Comparison of ENCODE assay signal across 1 cellular context in the genomic region with DNA sequence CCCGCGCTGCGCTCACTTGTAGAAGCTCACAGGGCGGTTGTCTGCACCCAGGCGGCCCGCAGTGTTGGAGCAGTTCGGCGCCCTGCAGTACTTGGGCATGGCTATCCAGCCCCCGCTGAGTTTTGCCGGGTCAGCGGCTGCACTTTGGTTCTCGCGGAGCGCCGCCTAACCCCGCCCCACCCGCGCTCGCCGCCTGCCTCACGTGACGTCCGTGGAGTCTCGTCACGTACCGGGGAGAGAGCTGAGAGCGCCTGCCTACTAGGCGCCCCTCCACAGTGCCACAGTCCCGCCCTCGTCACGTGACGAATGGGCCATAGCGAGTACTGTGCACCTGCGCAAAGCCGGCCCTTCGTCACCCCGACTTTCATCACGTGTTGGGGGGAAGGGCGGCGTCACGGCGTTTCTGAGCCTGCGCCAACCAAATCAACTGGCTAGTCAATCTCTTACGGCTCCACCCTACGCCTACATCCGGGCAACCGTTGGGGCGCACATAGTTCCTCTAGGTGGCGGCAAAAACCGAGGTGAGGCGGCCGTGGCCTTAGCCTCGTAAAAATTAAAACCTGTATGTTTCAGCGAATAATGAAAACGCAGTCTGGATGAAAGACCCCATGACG.
A peak's percentile ranks its signal among the peaks of the same experiment; 100 is the strongest.
TF ChIP-seq lines count a peak whose summit lies in the region.

A gene with protein sequence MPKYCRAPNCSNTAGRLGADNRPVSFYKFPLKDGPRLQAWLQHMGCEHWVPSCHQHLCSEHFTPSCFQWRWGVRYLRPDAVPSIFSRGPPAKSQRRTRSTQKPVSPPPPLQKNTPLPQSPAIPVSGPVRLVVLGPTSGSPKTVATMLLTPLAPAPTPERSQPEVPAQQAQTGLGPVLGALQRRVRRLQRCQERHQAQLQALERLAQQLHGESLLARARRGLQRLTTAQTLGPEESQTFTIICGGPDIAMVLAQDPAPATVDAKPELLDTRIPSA (minus strand): TSS at position 167 of the 614 bp plus-strand sequence. CDS start 68 bp downstream, at position 99.

TF ChIP-seq in HepG2, 621 proteins besides CTCF, POLR2A, EP300 and RAD21 (continued from another document and continues in another):
- TF ChIP-seq ZMYM2 (CRISPR knock-in tag; IDR thresholded peaks at IDR 0.05) (0 out of 2 replicates have a peak, but pooled peaks have one; percentile 56), ELF1 (CRISPR knock-in tag; IDR thresholded peaks at IDR 0.05) (peak; percentile 54; the same call in 1 of the 2 replicates), NFRKB (IDR thresholded peaks at IDR 0.05) (no peak), GABPB1 (CRISPR knock-in tag; IDR thresholded peaks at IDR 0.05) (peak; percentile 79), ZFY (CRISPR knock-in tag; IDR thresholded peaks at IDR 0.05) (peak; percentile 80), RAD51 (IDR thresholded peaks at IDR 0.05; ENCODE audit: borderline replicate concordance) (peak; percentile 98), TBX3 (IDR thresholded peaks at IDR 0.05; ENCODE audit: borderline replicate concordance) (peak; percentile 86), KLF11 (CRISPR knock-in tag; IDR thresholded peaks at IDR 0.05) (no peak; the same call in 1 of the 2 replicates), ZNF207 (IDR thresholded peaks at IDR 0.05; ENCODE audit: borderline replicate concordance) (peak; percentile 92; the same call in 1 of the 2 replicates), ASH2L (IDR thresholded peaks at IDR 0.05; ENCODE audit: insufficient read length, low read depth, low read length) (peak; percentile 63), RXRB (CRISPR knock-in tag; IDR thresholded peaks at IDR 0.05; ENCODE audit: borderline replicate concordance) (peak; percentile 60; the same call in 1 of the 2 replicates), CAMTA2 (CRISPR knock-in tag; IDR thresholded peaks at IDR 0.05; ENCODE audit: borderline replicate concordance) (peak; percentile 79; the same call in 1 of the 2 replicates), TBL1XR1 (IDR thresholded peaks at IDR 0.05; ENCODE audit: borderline replicate concordance, low read length, partially characterized antibody) (peak; percentile 16), ZBTB20 (CRISPR knock-in tag; IDR thresholded peaks at IDR 0.05; ENCODE audit: borderline replicate concordance, low read depth) (peak; percentile 92), ZNF746 (CRISPR knock-in tag; IDR thresholded peaks at IDR 0.05) (peak; percentile 85), TBX2 (CRISPR knock-in tag; IDR thresholded peaks at IDR 0.05; ENCODE audit: borderline replicate concordance) (peak; percentile 97), ZNF333 (CRISPR knock-in tag; IDR thresholded peaks at IDR 0.05; ENCODE audit: borderline replicate concordance) (peak; percentile 93; the same call in 1 of the 2 replicates), ZNF232 (CRISPR knock-in tag; IDR thresholded peaks at IDR 0.05; ENCODE audit: borderline replicate concordance) (0 out of 2 replicates have a peak, but pooled peaks have one; percentile 52), MAFF (IDR thresholded peaks at IDR 0.05; ENCODE audit: low read depth, low read length) (0 out of 2 replicates have a peak, but pooled peaks have one; percentile 26), SMARCE1 (IDR thresholded peaks at IDR 0.05; ENCODE audit: borderline replicate concordance) (no peak), ZMYM4 (CRISPR knock-in tag; IDR thresholded peaks at IDR 0.05) (peak; percentile 87), ZBTB3 (CRISPR knock-in tag; IDR thresholded peaks at IDR 0.05; ENCODE audit: borderline replicate concordance, low read depth) (no peak), RFX5 (IDR thresholded peaks at IDR 0.05; ENCODE audit: low read depth, low read length) (no peak), REPIN1 (CRISPR knock-in tag; IDR thresholded peaks at IDR 0.05; ENCODE audit: borderline replicate concordance, low read depth) (peak; percentile 34; the same call in 1 of the 2 replicates), HNRNPUL1 (IDR thresholded peaks at IDR 0.05; ENCODE audit: low read depth, low read length) (0 out of 2 replicates have a peak, but pooled peaks have one; percentile 65), TAF15 (IDR thresholded peaks at IDR 0.05; ENCODE audit: low read depth, low read length, poor library complexity, severe bottlenecking) (no peak), ZNF879 (CRISPR knock-in tag; IDR thresholded peaks at IDR 0.05) (0 out of 2 replicates have a peak, but pooled peaks have one; percentile 17), MTA1 (CRISPR knock-in tag; IDR thresholded peaks at IDR 0.05; ENCODE audit: borderline replicate concordance) (peak; percentile 84; the same call in 1 of the 2 replicates), FOXA3 (CRISPR knock-in tag; IDR thresholded peaks at IDR 0.05) (peak; percentile 70), IRF2 (CRISPR knock-in tag; IDR thresholded peaks at IDR 0.05) (peak; percentile 73), ZNF468 (CRISPR knock-in tag; IDR thresholded peaks at IDR 0.05) (no peak), HNRNPK (IDR thresholded peaks at IDR 0.05; ENCODE audit: low read depth, low read length, poor library complexity, severe bottlenecking) (peak; percentile 17), SNAPC2 (CRISPR knock-in tag; IDR thresholded peaks at IDR 0.05) (peak; percentile 80; the same call in 1 of the 2 replicates), ZNF589 (CRISPR knock-in tag; conservative IDR thresholded peaks at IDR 0.05) (peak; percentile 51; the same call in 1 of the 2 replicates), YEATS2 (CRISPR knock-in tag; IDR thresholded peaks at IDR 0.05; ENCODE audit: borderline replicate concordance) (peak; percentile 93), POLR2AphosphoS5 (IDR thresholded peaks at IDR 0.05; ENCODE audit: low read depth, low read length) (peak; percentile 66), SP1 (IDR thresholded peaks at IDR 0.05) (no peak), SP1 (CRISPR knock-in tag; IDR thresholded peaks at IDR 0.05) (peak; percentile 88), MAF1 (CRISPR knock-in tag; IDR thresholded peaks at IDR 0.05; ENCODE audit: borderline replicate concordance) (0 out of 2 replicates have a peak, but pooled peaks have one; percentile 29), RFXANK (CRISPR knock-in tag; IDR thresholded peaks at IDR 0.05) (peak; percentile 25; the same call in 1 of the 2 replicates), ZIK1 (CRISPR knock-in tag; IDR thresholded peaks at IDR 0.05; ENCODE audit: borderline replicate concordance, low read depth) (peak; percentile 57; the same call in 1 of the 2 replicates), HOXD1 (CRISPR knock-in tag; IDR thresholded peaks at IDR 0.05) (peak; percentile 71; the same call in 1 of the 2 replicates), ZBTB38 (CRISPR knock-in tag; IDR thresholded peaks at IDR 0.05) (peak; percentile 63; the same call in 1 of the 2 replicates), SOX5 (CRISPR knock-in tag; IDR thresholded peaks at IDR 0.05; ENCODE audit: borderline replicate concordance) (peak; percentile 70; the same call in 1 of the 2 replicates), SMAD1 (CRISPR knock-in tag; IDR thresholded peaks at IDR 0.05; ENCODE audit: borderline replicate concordance, low read depth) (no peak; the same call in 1 of the 2 replicates), ZBTB7B (CRISPR knock-in tag; IDR thresholded peaks at IDR 0.05) (peak; percentile 24; the same call in 1 of the 2 replicates), ZNF317 (CRISPR knock-in tag; IDR thresholded peaks at IDR 0.05) (peak; percentile 75; the same call in 1 of the 2 replicates), NR2F1 (CRISPR knock-in tag; IDR thresholded peaks at IDR 0.05) (peak in 1 of 2 experiments; percentile 52; a peak in 1 of 4 replicates)
- TF ChIP-seq, protein P1, sequence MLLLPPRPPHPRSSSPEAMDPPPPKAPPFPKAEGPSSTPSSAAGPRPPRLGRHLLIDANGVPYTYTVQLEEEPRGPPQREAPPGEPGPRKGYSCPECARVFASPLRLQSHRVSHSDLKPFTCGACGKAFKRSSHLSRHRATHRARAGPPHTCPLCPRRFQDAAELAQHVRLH (CRISPR knock-in tag; IDR thresholded peaks at IDR 0.05; ENCODE audit: borderline replicate concordance, low read depth): peak; percentile 59; the same call in 1 of the 2 replicates
- TF ChIP-seq, protein P2, sequence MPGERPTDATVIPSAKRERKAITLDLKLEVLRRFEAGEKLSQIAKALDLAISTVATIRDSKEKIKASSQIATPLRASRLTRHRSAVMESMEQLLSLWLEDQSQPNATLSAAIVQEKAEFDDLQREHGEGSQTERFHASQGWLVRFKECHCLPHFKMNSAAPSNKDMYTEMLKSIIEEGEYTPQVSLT (CRISPR knock-in tag; IDR thresholded peaks at IDR 0.05; ENCODE audit: borderline replicate concordance, low read depth): no peak
- TF ChIP-seq, protein P3, sequence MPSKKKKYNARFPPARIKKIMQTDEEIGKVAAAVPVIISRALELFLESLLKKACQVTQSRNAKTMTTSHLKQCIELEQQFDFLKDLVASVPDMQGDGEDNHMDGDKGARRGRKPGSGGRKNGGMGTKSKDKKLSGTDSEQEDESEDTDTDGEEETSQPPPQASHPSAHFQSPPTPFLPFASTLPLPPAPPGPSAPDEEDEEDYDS (CRISPR knock-in tag; IDR thresholded peaks at IDR 0.05): peak; percentile 46; the same call in 1 of the 2 replicates
- TF ChIP-seq, protein P4, sequence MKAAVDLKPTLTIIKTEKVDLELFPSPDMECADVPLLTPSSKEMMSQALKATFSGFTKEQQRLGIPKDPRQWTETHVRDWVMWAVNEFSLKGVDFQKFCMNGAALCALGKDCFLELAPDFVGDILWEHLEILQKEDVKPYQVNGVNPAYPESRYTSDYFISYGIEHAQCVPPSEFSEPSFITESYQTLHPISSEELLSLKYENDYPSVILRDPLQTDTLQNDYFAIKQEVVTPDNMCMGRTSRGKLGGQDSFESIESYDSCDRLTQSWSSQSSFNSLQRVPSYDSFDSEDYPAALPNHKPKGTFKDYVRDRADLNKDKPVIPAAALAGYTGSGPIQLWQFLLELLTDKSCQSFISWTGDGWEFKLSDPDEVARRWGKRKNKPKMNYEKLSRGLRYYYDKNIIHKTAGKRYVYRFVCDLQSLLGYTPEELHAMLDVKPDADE (CRISPR knock-in tag; IDR thresholded peaks at IDR 0.05): no peak
- TF ChIP-seq, protein P5, sequence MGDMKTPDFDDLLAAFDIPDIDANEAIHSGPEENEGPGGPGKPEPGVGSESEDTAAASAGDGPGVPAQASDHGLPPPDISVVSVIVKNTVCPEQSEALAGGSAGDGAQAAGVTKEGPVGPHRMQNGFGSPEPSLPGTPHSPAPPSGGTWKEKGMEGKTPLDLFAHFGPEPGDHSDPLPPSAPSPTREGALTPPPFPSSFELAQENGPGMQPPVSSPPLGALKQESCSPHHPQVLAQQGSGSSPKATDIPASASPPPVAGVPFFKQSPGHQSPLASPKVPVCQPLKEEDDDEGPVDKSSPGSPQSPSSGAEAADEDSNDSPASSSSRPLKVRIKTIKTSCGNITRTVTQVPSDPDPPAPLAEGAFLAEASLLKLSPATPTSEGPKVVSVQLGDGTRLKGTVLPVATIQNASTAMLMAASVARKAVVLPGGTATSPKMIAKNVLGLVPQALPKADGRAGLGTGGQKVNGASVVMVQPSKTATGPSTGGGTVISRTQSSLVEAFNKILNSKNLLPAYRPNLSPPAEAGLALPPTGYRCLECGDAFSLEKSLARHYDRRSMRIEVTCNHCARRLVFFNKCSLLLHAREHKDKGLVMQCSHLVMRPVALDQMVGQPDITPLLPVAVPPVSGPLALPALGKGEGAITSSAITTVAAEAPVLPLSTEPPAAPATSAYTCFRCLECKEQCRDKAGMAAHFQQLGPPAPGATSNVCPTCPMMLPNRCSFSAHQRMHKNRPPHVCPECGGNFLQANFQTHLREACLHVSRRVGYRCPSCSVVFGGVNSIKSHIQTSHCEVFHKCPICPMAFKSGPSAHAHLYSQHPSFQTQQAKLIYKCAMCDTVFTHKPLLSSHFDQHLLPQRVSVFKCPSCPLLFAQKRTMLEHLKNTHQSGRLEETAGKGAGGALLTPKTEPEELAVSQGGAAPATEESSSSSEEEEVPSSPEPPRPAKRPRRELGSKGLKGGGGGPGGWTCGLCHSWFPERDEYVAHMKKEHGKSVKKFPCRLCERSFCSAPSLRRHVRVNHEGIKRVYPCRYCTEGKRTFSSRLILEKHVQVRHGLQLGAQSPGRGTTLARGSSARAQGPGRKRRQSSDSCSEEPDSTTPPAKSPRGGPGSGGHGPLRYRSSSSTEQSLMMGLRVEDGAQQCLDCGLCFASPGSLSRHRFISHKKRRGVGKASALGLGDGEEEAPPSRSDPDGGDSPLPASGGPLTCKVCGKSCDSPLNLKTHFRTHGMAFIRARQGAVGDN (CRISPR knock-in tag; IDR thresholded peaks at IDR 0.05): peak; percentile 95
- TF ChIP-seq, protein P6, sequence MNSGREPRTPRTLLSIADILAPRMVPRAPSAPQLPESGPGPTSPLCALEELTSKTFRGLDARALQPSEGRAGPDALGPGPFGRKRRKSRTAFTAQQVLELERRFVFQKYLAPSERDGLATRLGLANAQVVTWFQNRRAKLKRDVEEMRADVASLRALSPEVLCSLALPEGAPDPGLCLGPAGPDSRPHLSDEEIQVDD (CRISPR knock-in tag; IDR thresholded peaks at IDR 0.05; ENCODE audit: borderline replicate concordance): no peak
- TF ChIP-seq, protein P7, sequence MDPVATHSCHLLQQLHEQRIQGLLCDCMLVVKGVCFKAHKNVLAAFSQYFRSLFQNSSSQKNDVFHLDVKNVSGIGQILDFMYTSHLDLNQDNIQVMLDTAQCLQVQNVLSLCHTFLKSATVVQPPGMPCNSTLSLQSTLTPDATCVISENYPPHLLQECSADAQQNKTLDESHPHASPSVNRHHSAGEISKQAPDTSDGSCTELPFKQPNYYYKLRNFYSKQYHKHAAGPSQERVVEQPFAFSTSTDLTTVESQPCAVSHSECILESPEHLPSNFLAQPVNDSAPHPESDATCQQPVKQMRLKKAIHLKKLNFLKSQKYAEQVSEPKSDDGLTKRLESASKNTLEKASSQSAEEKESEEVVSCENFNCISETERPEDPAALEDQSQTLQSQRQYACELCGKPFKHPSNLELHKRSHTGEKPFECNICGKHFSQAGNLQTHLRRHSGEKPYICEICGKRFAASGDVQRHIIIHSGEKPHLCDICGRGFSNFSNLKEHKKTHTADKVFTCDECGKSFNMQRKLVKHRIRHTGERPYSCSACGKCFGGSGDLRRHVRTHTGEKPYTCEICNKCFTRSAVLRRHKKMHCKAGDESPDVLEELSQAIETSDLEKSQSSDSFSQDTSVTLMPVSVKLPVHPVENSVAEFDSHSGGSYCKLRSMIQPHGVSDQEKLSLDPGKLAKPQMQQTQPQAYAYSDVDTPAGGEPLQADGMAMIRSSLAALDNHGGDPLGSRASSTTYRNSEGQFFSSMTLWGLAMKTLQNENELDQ (CRISPR knock-in tag; IDR thresholded peaks at IDR 0.05; ENCODE audit: borderline replicate concordance): no peak
- TF ChIP-seq, protein P8, sequence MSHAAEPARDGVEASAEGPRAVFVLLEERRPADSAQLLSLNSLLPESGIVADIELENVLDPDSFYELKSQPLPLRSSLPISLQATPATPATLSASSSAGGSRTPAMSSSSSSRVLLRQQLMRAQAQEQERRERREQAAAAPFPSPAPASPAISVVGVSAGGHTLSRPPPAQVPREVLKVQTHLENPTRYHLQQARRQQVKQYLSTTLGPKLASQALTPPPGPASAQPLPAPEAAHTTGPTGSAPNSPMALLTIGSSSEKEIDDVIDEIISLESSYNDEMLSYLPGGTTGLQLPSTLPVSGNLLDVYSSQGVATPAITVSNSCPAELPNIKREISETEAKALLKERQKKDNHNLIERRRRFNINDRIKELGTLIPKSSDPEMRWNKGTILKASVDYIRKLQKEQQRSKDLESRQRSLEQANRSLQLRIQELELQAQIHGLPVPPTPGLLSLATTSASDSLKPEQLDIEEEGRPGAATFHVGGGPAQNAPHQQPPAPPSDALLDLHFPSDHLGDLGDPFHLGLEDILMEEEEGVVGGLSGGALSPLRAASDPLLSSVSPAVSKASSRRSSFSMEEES (CRISPR knock-in tag; IDR thresholded peaks at IDR 0.05): peak; percentile 99
